Comparison of ENCODE assay signal across 1 cellular context in genomic region chr22:44164031-44164430, GRCh38.
TF ChIP-seq lines count a peak whose summit lies in the region.

No MANE protein-coding gene starts in this region.

TF ChIP-seq in H1, 55 proteins besides CTCF, POLR2A, EP300 and RAD21:
- TF ChIP-seq KDM5A (IDR thresholded peaks at IDR 0.05; ENCODE audit: low read length), result no peak
- TF ChIP-seq SUZ12 (IDR thresholded peaks at IDR 0.05; ENCODE audit: low read length), result no peak
- TF ChIP-seq, protein P1, sequence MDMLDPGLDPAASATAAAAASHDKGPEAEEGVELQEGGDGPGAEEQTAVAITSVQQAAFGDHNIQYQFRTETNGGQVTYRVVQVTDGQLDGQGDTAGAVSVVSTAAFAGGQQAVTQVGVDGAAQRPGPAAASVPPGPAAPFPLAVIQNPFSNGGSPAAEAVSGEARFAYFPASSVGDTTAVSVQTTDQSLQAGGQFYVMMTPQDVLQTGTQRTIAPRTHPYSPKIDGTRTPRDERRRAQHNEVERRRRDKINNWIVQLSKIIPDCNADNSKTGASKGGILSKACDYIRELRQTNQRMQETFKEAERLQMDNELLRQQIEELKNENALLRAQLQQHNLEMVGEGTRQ (IDR thresholded peaks at IDR 0.05; ENCODE audit: low read length), result no peak
